Comparison of ENCODE assay signal across 17 cellular contexts in the genomic region with DNA sequence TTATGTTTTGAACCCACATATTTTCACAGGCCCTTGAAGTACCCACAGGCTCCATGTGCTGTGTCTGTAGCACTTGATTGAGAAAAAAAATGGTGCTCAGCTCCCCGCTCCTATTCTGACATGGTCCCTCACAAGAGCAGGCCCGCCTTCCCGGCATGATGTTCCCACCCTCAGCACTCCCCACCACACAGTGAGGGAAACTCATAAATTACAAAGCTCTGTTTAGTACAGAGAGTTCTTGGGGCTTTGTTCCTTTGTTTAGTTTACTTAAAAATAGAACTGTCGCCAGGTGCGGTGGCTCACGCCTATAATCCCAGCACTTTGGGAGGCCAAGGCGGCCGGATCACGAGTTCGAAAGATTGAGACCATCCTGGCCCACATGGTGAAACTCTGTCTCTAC. TPM values are rescaled to one million over a fixed set of nuclear protein-coding genes. Genes with fewer than 3 reads are reported as not detected.
DNase-seq lines count a peak whose midpoint lies in the region; ATAC-seq and TF ChIP-seq lines count a peak whose summit lies in the region.
"Had no signal": no experiment of that assay in that cellular context is flagged by ENCODE, and none has a peak within 500 bp of the region (broad histone marks: within the 10 kb centered on the region; RNA-seq: fewer than 3 reads in every experiment).

No MANE protein-coding gene starts in this region.

- H3K9me3 ChIP-seq in prostate gland = no peaks in the 10 kb centered on the region
- no peaks in the 10 kb centered on the region for H3K9me3 ChIP-seq in transverse colon
- no peaks in the 10 kb centered on the region for H3K9me3 ChIP-seq in right atrium auricular region
- H3K9me3 ChIP-seq: A549, HAP-1 had no signal

- TF ChIP-seq CTCF in GM23338 (conservative IDR thresholded peaks at IDR 0.05; ENCODE audit: low read depth in 2 of 2) = no peak
- TF ChIP-seq CTCF in prostate gland (IDR thresholded peaks at IDR 0.05) = no peak
- TF ChIP-seq CTCF in transverse colon (IDR thresholded peaks at IDR 0.05) = no peak
- TF ChIP-seq CTCF in right atrium auricular region (IDR thresholded peaks at IDR 0.05) = no peak

- intact Hi-C loops in prostate gland (cut with DNase I) = no loop called here
- intact Hi-C loops in transverse colon (cut with DNase I; ENCODE audit: low total_unique reads) = no loop called here

- no peaks in the 10 kb centered on the region for H3K79me2 ChIP-seq in GM23338 (replicated peaks; ENCODE audit: insufficient read depth)

- H3K4me1 ChIP-seq in GM23338 (ENCODE audit: insufficient read depth) (no peaks in the 10 kb centered on the region), prostate gland (replicated peaks) (no peaks in the 10 kb centered on the region), transverse colon (peaks cover 0 to 4% (median 0%) of the 10 kb centered on the region in 4 donors), right atrium auricular region (no peaks in the 10 kb centered on the region)
- H3K4me1 ChIP-seq: A549, HAP-1 had no signal

- H3K9me3 Mint-ChIP-seq in GM23338 = no peaks in the 10 kb centered on the region
- no peaks in the 10 kb centered on the region for H3K9me3 Mint-ChIP-seq in stimulated activated naive CD8-positive, alpha-beta T cell treated with anti-CD3 and anti-CD28 coated beads, Interleukin-15, amount 100 ng/mL, for 72 hours
- H3K9me3 Mint-ChIP-seq: CD4-positive, alpha-beta memory T cell had no signal

- no peaks in the 10 kb centered on the region for H3K36me3 Mint-ChIP-seq in GM23338 (ENCODE audit: low read depth)
- H3K36me3 Mint-ChIP-seq: CD4-positive, alpha-beta memory T cell had no signal

- DNase-seq in GM23338 (ENCODE audit: low spot score) = no peak
- peak; percentile 23 for DNase-seq in left kidney (ENCODE audit: low read depth, low spot score)
- peak; percentile 12 for DNase-seq in prostate gland (ENCODE audit: low spot score)
- peak; percentile 23 for DNase-seq in transverse colon
- no peak for DNase-seq in medulla oblongata (ENCODE audit: extremely low spot score)
- no peak for DNase-seq in stimulated activated naive CD8-positive, alpha-beta T cell treated with anti-CD3 and anti-CD28 coated beads, Interleukin-15, amount 100 ng/mL, for 72 hours
- no peak for DNase-seq in right atrium auricular region (ENCODE audit: low spot score)
- DNase-seq: AML-193; CD4-positive, alpha-beta memory T cell; DMS79 treated with DMSO at 0.1 percent for 48 hours; GF-D8; IMR-90 had no signal

- ATAC-seq in GM23338 = no peak
- ATAC-seq in stimulated activated naive CD8-positive, alpha-beta T cell treated with anti-CD3 and anti-CD28 coated beads, Interleukin-15, amount 100 ng/mL, for 72 hours = no peak
- ATAC-seq: A549, K562 had no signal

- H3F3A ChIP-seq in GM23338 (replicated peaks; ENCODE audit: low read depth) = no peaks in the 10 kb centered on the region

- H3K27ac ChIP-seq in GM23338 (ENCODE audit: low read depth) (no peak overlapping the region), prostate gland (peak overlapping the region in 1 of 2 donors; percentile 8), transverse colon (peak overlapping the region in 3 of 4 donors; percentile 47 to 58 (median 47)), right atrium auricular region (no peak overlapping the region)
- H3K27ac ChIP-seq: 22Rv1, A549, C4-2B had no signal

- no peak overlapping the region for H3K4me2 ChIP-seq in GM23338
- H3K4me2 ChIP-seq: A549 had no signal

- no peaks in the 10 kb centered on the region for H3K9me2 ChIP-seq in GM23338 (ENCODE audit: insufficient read depth)

- in situ Hi-C loops in transverse colon (cut with MboI; ENCODE audit: low pct_ligation_motif_present in 1 of 4, low pct_unique_long_range_greater_than_20kb in 1 of 4, low sequenced_read_pairs in 3 of 4) = no loop called here

- peak; percentile 86 for TF ChIP-seq EP300 in transverse colon (IDR thresholded peaks at IDR 0.05; ENCODE audit: low read depth)

- 58% methylated on average over 10 of the region's 10 CpGs for WGBS in prostate gland
- 57 to 73% methylated on average over 4 to 10 of the region's 10 CpGs for WGBS in transverse colon (ENCODE audit: low coverage in 1 of 2), 2 donors

- H3K36me3 ChIP-seq in GM23338 (ENCODE audit: insufficient read depth) (no peaks in the 10 kb centered on the region), prostate gland (no peaks in the 10 kb centered on the region), transverse colon (no peaks in the 10 kb centered on the region), right atrium auricular region (no peaks in the 10 kb centered on the region)
- H3K36me3 ChIP-seq: HAP-1 had no signal

- TF ChIP-seq POLR2A in prostate gland (IDR thresholded peaks at IDR 0.05) (no peak), transverse colon (IDR thresholded peaks at IDR 0.05) (no peak)

- no peak overlapping the region for H3K27ac Mint-ChIP-seq in GM23338
- no peak overlapping the region for H3K27ac Mint-ChIP-seq in stimulated activated naive CD8-positive, alpha-beta T cell treated with anti-CD3 and anti-CD28 coated beads, Interleukin-15, amount 100 ng/mL, for 72 hours
- H3K27ac Mint-ChIP-seq: CD4-positive, alpha-beta memory T cell had no signal

- no peaks in the 10 kb centered on the region for H3K4me1 Mint-ChIP-seq in GM23338
- no peaks in the 10 kb centered on the region for H3K4me1 Mint-ChIP-seq in stimulated activated naive CD8-positive, alpha-beta T cell treated with anti-CD3 and anti-CD28 coated beads, Interleukin-15, amount 100 ng/mL, for 72 hours
- H3K4me1 Mint-ChIP-seq: CD4-positive, alpha-beta memory T cell had no signal

- H3K27me3 ChIP-seq in GM23338 (ENCODE audit: insufficient read depth) (no peaks in the 10 kb centered on the region), prostate gland (replicated peaks; ENCODE audit: insufficient read depth) (no peaks in the 10 kb centered on the region), transverse colon (no peaks in the 10 kb centered on the region), right atrium auricular region (no peaks in the 10 kb centered on the region)

- peak overlapping the region; percentile 28; the same call in 1 of the 2 replicates for H2AFZ ChIP-seq in GM23338

- no peak overlapping the region for H3K4me3 Mint-ChIP-seq in GM23338
- H3K4me3 Mint-ChIP-seq in stimulated activated naive CD8-positive, alpha-beta T cell treated with anti-CD3 and anti-CD28 coated beads, Interleukin-15, amount 100 ng/mL, for 72 hours = no peak overlapping the region

- H3K27me3 Mint-ChIP-seq in GM23338 (ENCODE audit: insufficient read depth, low read depth, poor library complexity) = peaks cover 2% of the 10 kb centered on the region
- no peaks in the 10 kb centered on the region for H3K27me3 Mint-ChIP-seq in stimulated activated naive CD8-positive, alpha-beta T cell treated with anti-CD3 and anti-CD28 coated beads, Interleukin-15, amount 100 ng/mL, for 72 hours
- H3K27me3 Mint-ChIP-seq: CD4-positive, alpha-beta memory T cell had no signal

- H4K20me1 ChIP-seq in GM23338 (replicated peaks; ENCODE audit: insufficient read depth) = no peaks in the 10 kb centered on the region

- H3K4me3 ChIP-seq in GM23338 (no peak overlapping the region), prostate gland (no peak overlapping the region), transverse colon (no peak overlapping the region), right atrium auricular region (no peak overlapping the region)
- H3K4me3 ChIP-seq: A549, HAP-1, K562 had no signal

TF ChIP-seq in GM23338, 12 proteins besides CTCF, POLR2A, EP300 and RAD21:
- no peak for TF ChIP-seq CREB1 (CRISPR knock-in tag; IDR thresholded peaks at IDR 0.05; ENCODE audit: low read depth)

RNA-seq across cellular contexts. Expression of a gene that starts 25.9 kb away (rescaled TPM):
- total RNA-seq in GM23338 (2014; rRNA removed; shearing (Covaris generic)) = 12.2 and 15.0 TPM in 2 replicates
- 3.7 and 4.3 TPM in 2 replicates for polyA plus RNA-seq in GM23338 (2016; fragmentation: Nextera tagmentation; extraction: Ambion mirVana)
- total RNA-seq in prostate gland (10 to 100 TPM; 33.3 to 48.4 TPM), transverse colon (10 to 100 TPM; 15.8 to 26.0 (median 23.8) TPM), right atrium auricular region (1 to 10 TPM; 3.0 to 4.2 TPM)

Comparison
In these comparisons a context has a peak if more than half of its experiments do, and no peak if none do; other contexts are left out.
1. DNase-seq: peak in left kidney (single experiment), prostate gland (single experiment) and transverse colon (single experiment); none in GM23338 (single experiment), medulla oblongata (single experiment), stimulated activated naive CD8-positive, alpha-beta T cell treated with anti-CD3 and anti-CD28 coated beads, Interleukin-15, amount 100 ng/mL, for 72 hours (0 of 2) and right atrium auricular region (single experiment).
2. H3K27ac ChIP-seq: peak in transverse colon (3 of 4); none in GM23338 (single experiment) and right atrium auricular region (0 of 2).